25 cellular contexts compared by ENCODE assay signal in genomic region chr10:121804460-121804859, GRCh38.
DNase-seq lines count a peak whose midpoint lies in the region; ATAC-seq and TF ChIP-seq lines count a peak whose summit lies in the region.
"Had no signal": no experiment of that assay in that cellular context is flagged by ENCODE, and none has a peak within 500 bp of the region (broad histone marks: within the 10 kb centered on the region; RNA-seq: fewer than 3 reads in every experiment).

No MANE protein-coding gene starts in this region.

- H3K27me3 ChIP-seq in heart left ventricle: no peaks in the 10 kb centered on the region
- no peaks in the 10 kb centered on the region for H3K27me3 ChIP-seq in right atrium auricular region
- H3K27me3 ChIP-seq in skeletal muscle satellite cell (ENCODE audit: control insufficient read depth, insufficient read depth, low read length): no peaks in the 10 kb centered on the region
- H3K27me3 ChIP-seq: body of pancreas, hepatocyte, tibial artery had no signal

- TF ChIP-seq CTCF in heart left ventricle (IDR thresholded peaks at IDR 0.05) (no peak), right atrium auricular region (IDR thresholded peaks at IDR 0.05) (no peak), RWPE1 (conservative IDR thresholded peaks at IDR 0.05; ENCODE audit: low read depth) (no peak), fibroblast of mammary gland (conservative IDR thresholded peaks at IDR 0.05; ENCODE audit: control insufficient read depth, insufficient read depth, low read depth, low read length) (no peak)

- H3K4me3 ChIP-seq in heart left ventricle (no peak overlapping the region), right atrium auricular region (no peak overlapping the region), fibroblast of mammary gland (ENCODE audit: control insufficient read depth, low read depth, low read length) (no peak overlapping the region), skeletal muscle satellite cell (ENCODE audit: low read length) (no peak overlapping the region)
- H3K4me3 ChIP-seq: body of pancreas, hepatocyte, tibial artery had no signal

- ATAC-seq in heart left ventricle: peak in 3 of 4 donors; percentile 20 to 93 (median 68)
- ATAC-seq: body of pancreas; natural killer cell treated with Interleukin-12 subunit alpha and Interleukin-12 subunit beta and Interleukin-15 and Interleukin-18, amount 100 ng/mL, for 72 hours had no signal

- no peak for TF ChIP-seq POLR2A in heart left ventricle (IDR thresholded peaks at IDR 0.05)

- H3K4me2 ChIP-seq in skeletal muscle satellite cell (ENCODE audit: low read length): peak overlapping the region; percentile 45
- H3K4me2 ChIP-seq: hepatocyte had no signal

- DNase-seq in heart left ventricle: peak in 1 of 5 donors; percentile 23
- DNase-seq in right atrium auricular region (ENCODE audit: low spot score): no peak
- DNase-seq in RWPE1 (ENCODE audit: low spot score): peak; percentile 65
- peak; percentile 84 for DNase-seq in fibroblast of mammary gland (ENCODE audit: low read depth)
- DNase-seq in cortex of kidney (lab: John Stamatoyannopoulos, UW): no peak
- DNase-seq in COR-L47 (lab: John Stamatoyannopoulos, UW): no peak
- no peak for DNase-seq in NOMO-1 treated with dmso at 0.1 percent for 144 hours (lab: John Stamatoyannopoulos, UW; ENCODE audit: unreplicated experiment)
- DNase-seq: activated B cell treated with CpG ODN at 0.5 μM for 24 hours; activated CD4-positive, alpha-beta memory T cell treated with anti-CD3 and anti-CD28 coated beads, Interleukin-2, amount 10 ng/mL, durations not matched to agents 7 days and 5 days; activated T-cell treated with anti-CD3 and anti-CD28 coated beads, Interleukin-2, amount 50 U/mL, for 24 hours; body of pancreas; CD4-positive, alpha-beta memory T cell; DMS53; KBM-7; kidney; NCI-H2029 treated with DMSO at 0.1 percent for 48 hours; NCI-H510A treated with DMSO at 0.1 percent for 48 hours; SHP77 treated with DMSO at 0.1 percent for 48 hours; tibial artery had no signal

- H3K9ac ChIP-seq in skeletal muscle satellite cell (ENCODE audit: low read depth, low read length): no peak overlapping the region

- no peaks in the 10 kb centered on the region for H3K4me1 ChIP-seq in heart left ventricle
- H3K4me1 ChIP-seq in right atrium auricular region: peaks cover 0 to 6% of the 10 kb centered on the region in 2 donors
- H3K4me1 ChIP-seq in skeletal muscle satellite cell (ENCODE audit: control insufficient read depth, insufficient read depth, low read length): peaks cover 5% of the 10 kb centered on the region
- H3K4me1 ChIP-seq: body of pancreas, tibial artery had no signal

- no peak overlapping the region for H3K27ac ChIP-seq in heart left ventricle
- H3K27ac ChIP-seq in right atrium auricular region: no peak overlapping the region
- H3K27ac ChIP-seq in RWPE1: no peak overlapping the region
- H3K27ac ChIP-seq: 22Rv1, body of pancreas, epithelial cell of prostate, hepatocyte, HL-60, tibial artery had no signal

- H3K9me3 ChIP-seq in heart left ventricle (no peaks in the 10 kb centered on the region), right atrium auricular region (no peaks in the 10 kb centered on the region), skeletal muscle satellite cell (replicated peaks; ENCODE audit: low read length) (no peaks in the 10 kb centered on the region)
- H3K9me3 ChIP-seq: body of pancreas, tibial artery had no signal

- CTCF ChIA-PET in RWPE1 (lab: Yijun Ruan, JAX): interaction anchor here (0.6 to 2.8 kb wide), 3 partner anchors 20 to 1005 kb away, joined by 3 to 11 read pairs (median 4); no protein-coding TSS in a partner anchor

- POLR2A ChIA-PET in RWPE1 (lab: Yijun Ruan, JAX; ENCODE audit: low non-redundant PET): no interaction called here

- peaks cover 0 to 14% (median 0%) of the 10 kb centered on the region in 9 donors for H3K36me3 ChIP-seq in heart left ventricle
- H3K36me3 ChIP-seq in right atrium auricular region: no peaks in the 10 kb centered on the region
- H3K36me3 ChIP-seq in skeletal muscle satellite cell (ENCODE audit: insufficient read depth, low read length): no peaks in the 10 kb centered on the region
- H3K36me3 ChIP-seq: tibial artery had no signal

- intact Hi-C loops in heart left ventricle (cut with DNase I): loop anchor here in 1 of 10 donors (10.0 kb wide), 1 partner anchor 60 kb away; no protein-coding TSS in a partner anchor

- 86 to 89% (median 88%) methylated on average over 4 of the region's 4 CpGs for WGBS in heart left ventricle, 4 donors

Comparison
In these comparisons a context has a peak if more than half of its experiments do, and no peak if none do; other contexts are left out.
1. DNase-seq: peak in RWPE1 (single experiment) and fibroblast of mammary gland (single experiment); none in right atrium auricular region (single experiment), cortex of kidney (single experiment), COR-L47 (single experiment) and NOMO-1 treated with dmso at 0.1 percent for 144 hours (single experiment).